1 cellular context compared by ENCODE assay signal in the genomic region with DNA sequence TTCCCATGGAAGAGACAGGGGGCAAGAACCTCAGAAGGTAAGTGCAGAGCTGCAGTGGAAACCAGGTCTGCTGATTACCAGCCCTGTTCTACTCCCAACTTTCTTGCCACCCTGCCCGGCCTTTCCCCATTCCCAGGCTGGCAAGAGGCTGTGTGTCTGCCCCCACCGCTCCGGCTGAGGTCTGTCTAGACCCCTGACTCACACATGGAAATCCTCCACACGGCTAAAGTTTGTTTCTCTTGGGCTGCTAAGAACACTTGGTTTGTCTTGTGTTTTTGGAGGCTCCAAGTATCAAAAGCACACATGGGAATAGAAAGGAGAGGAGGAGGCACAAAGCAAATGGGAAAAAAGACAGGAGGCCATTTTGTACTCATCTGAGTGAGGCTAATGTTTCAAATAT.
TF ChIP-seq lines count a peak whose summit lies in the region.

No MANE protein-coding gene starts in this region.

TF ChIP-seq in SK-N-SH treated with all-trans-retinoic acid at 6 μM for 48 hours, 23 proteins besides CTCF, POLR2A, EP300 and RAD21 (continued from another document):
- TF ChIP-seq, protein P1, sequence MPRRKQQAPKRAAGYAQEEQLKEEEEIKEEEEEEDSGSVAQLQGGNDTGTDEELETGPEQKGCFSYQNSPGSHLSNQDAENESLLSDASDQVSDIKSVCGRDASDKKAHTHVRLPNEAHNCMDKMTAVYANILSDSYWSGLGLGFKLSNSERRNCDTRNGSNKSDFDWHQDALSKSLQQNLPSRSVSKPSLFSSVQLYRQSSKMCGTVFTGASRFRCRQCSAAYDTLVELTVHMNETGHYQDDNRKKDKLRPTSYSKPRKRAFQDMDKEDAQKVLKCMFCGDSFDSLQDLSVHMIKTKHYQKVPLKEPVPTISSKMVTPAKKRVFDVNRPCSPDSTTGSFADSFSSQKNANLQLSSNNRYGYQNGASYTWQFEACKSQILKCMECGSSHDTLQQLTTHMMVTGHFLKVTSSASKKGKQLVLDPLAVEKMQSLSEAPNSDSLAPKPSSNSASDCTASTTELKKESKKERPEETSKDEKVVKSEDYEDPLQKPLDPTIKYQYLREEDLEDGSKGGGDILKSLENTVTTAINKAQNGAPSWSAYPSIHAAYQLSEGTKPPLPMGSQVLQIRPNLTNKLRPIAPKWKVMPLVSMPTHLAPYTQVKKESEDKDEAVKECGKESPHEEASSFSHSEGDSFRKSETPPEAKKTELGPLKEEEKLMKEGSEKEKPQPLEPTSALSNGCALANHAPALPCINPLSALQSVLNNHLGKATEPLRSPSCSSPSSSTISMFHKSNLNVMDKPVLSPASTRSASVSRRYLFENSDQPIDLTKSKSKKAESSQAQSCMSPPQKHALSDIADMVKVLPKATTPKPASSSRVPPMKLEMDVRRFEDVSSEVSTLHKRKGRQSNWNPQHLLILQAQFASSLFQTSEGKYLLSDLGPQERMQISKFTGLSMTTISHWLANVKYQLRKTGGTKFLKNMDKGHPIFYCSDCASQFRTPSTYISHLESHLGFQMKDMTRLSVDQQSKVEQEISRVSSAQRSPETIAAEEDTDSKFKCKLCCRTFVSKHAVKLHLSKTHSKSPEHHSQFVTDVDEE (CRISPR knock-in tag; IDR thresholded peaks at IDR 0.05), result no peak
- TF ChIP-seq ZNF8 (CRISPR knock-in tag; IDR thresholded peaks at IDR 0.05), result no peak
- TF ChIP-seq, protein P2, sequence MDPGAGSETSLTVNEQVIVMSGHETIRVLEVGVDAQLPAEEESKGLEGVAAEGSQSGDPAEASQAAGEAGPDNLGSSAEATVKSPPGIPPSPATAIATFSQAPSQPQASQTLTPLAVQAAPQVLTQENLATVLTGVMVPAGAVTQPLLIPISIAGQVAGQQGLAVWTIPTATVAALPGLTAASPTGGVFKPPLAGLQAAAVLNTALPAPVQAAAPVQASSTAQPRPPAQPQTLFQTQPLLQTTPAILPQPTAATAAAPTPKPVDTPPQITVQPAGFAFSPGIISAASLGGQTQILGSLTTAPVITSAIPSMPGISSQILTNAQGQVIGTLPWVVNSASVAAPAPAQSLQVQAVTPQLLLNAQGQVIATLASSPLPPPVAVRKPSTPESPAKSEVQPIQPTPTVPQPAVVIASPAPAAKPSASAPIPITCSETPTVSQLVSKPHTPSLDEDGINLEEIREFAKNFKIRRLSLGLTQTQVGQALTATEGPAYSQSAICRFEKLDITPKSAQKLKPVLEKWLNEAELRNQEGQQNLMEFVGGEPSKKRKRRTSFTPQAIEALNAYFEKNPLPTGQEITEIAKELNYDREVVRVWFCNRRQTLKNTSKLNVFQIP (CRISPR knock-in tag; IDR thresholded peaks at IDR 0.05; ENCODE audit: borderline replicate concordance, low read depth), result no peak
